In the genomic region with DNA sequence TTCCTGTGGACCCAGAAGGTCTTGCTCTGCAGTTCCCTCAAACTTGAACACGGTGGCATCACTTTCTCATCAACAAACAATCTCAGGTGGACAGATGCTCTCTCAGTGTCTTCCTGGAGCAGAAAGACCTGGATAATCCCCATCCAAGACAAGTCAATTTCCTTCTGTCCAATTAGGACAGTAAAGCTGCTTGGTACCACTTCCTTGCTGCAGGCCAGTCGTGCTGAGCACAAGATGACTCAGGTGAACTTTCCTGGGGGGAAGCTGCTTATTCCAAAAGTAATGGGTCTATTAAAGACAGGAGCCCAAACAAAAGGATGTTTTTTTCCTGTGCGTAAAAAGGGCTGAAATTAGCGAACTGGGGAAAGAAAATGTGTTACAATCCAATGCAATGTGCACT, we compare ENCODE assay signal across 17 cellular contexts.
A peak's percentile ranks its signal among the peaks of the same experiment; 100 is the strongest.
DNase-seq lines count a peak whose midpoint lies in the region; ATAC-seq and TF ChIP-seq lines count a peak whose summit lies in the region.
"Had no signal": no experiment of that assay in that cellular context is flagged by ENCODE, and none has a peak within 500 bp of the region (broad histone marks: within the 10 kb centered on the region; RNA-seq: fewer than 3 reads in every experiment).

No MANE protein-coding gene starts in this region.

- no peaks in the 10 kb centered on the region for H3K27me3 Mint-ChIP-seq in activated T-cell treated with anti-CD3 and anti-CD28 coated beads, Interleukin-2, amount 50 U/mL, for 24 hours
- no peaks in the 10 kb centered on the region for H3K27me3 Mint-ChIP-seq in CD8-positive, alpha-beta T cell (ENCODE audit: low read depth)
- H3K27me3 Mint-ChIP-seq in activated naive CD8-positive, alpha-beta T cell = no peaks in the 10 kb centered on the region
- H3K27me3 Mint-ChIP-seq in naive B cell (no peaks in the 10 kb centered on the region), natural killer cell (ENCODE audit: low read depth in 2 of 2) (no peaks in the 10 kb centered on the region)
- H3K27me3 Mint-ChIP-seq in activated CD4-positive, alpha-beta memory T cell treated with anti-CD3 and anti-CD28 coated beads, Interleukin-2, amount 10 ng/mL, durations not matched to agents 7 days and 5 days = no peaks in the 10 kb centered on the region

- TF ChIP-seq CTCF in CD8-positive, alpha-beta T cell (IDR thresholded peaks at IDR 0.05) = no peak
- no peak for TF ChIP-seq CTCF in natural killer cell (IDR thresholded peaks at IDR 0.05)
- TF ChIP-seq CTCF in stomach (IDR thresholded peaks at IDR 0.05) = no peak

- ATAC-seq in CD8-positive, alpha-beta T cell = no peak
- ATAC-seq in naive B cell (ENCODE audit: low read depth in 2 of 2) = no peak
- ATAC-seq in natural killer cell = no peak

- TF ChIP-seq POLR2A in stomach (IDR thresholded peaks at IDR 0.05) = no peak

- H3K27ac ChIP-seq in CD8-positive, alpha-beta T cell (ENCODE audit: low read depth, low read length) = peak overlapping the region; percentile 58
- peak overlapping the region in 1 of 5 donors; percentile 43 for H3K27ac ChIP-seq in stomach
- H3K27ac ChIP-seq: BLaER1, RWPE1 had no signal

- no peak for TF ChIP-seq EP300 in stomach (IDR thresholded peaks at IDR 0.05)

- no peaks in the 10 kb centered on the region for H3K36me3 ChIP-seq in CD8-positive, alpha-beta T cell (ENCODE audit: insufficient read depth, low read length)
- peaks cover 0 to 4% (median 0%) of the 10 kb centered on the region in 4 donors for H3K36me3 ChIP-seq in stomach
- H3K36me3 ChIP-seq: BLaER1 had no signal

- POLR2A ChIA-PET in CD8-positive, alpha-beta T cell (lab: Charles Lee) = interaction anchor here (1.2 to 5.8 kb wide), 4 partner anchors 9 to 41 kb away, joined by 3 to 64 read pairs (median 4); no protein-coding TSS in a partner anchor
- POLR2A ChIA-PET in activated CD4-positive, alpha-beta memory T cell treated with anti-CD3 and anti-CD28 coated beads, Interleukin-2, amount 10 ng/mL, durations not matched to agents 7 days and 5 days (lab: Charles Lee) = interaction anchor here (7.8 kb wide), 1 partner anchor 13 kb away, joined by 58 read pairs; no protein-coding TSS in a partner anchor

- DNase-seq in activated T-cell treated with anti-CD3 and anti-CD28 coated beads, Interleukin-2, amount 50 U/mL, for 24 hours = no peak
- DNase-seq in activated T-cell treated with anti-CD3 and anti-CD28 coated beads, Interleukin-2, amount 50 U/mL, for 1 hour = no peak
- DNase-seq in CD8-positive, alpha-beta T cell = no peak
- no peak for DNase-seq in naive B cell
- no peak for DNase-seq in natural killer cell
- DNase-seq in stomach = no peak
- no peak for DNase-seq in activated CD4-positive, alpha-beta memory T cell treated with anti-CD3 and anti-CD28 coated beads, Interleukin-2, amount 10 ng/mL, durations not matched to agents 7 days and 5 days
- DNase-seq: EL; KBM-7; NCI-H1417 treated with DMSO at 0.1 percent for 48 hours; NCI-H1930; NCI-H2171; NCI-H446 treated with DMSO at 0.1 percent for 48 hours; NK-92 treated with Interleukin-12 subunit alpha and Interleukin-12 subunit beta, amount 100 ng/mL, for 24 hours had no signal

- H3K4me1 Mint-ChIP-seq in activated T-cell treated with anti-CD3 and anti-CD28 coated beads, Interleukin-2, amount 50 U/mL, for 24 hours (ENCODE audit: low read depth) = peaks cover 93% of the 10 kb centered on the region
- peaks cover 91% of the 10 kb centered on the region for H3K4me1 Mint-ChIP-seq in CD8-positive, alpha-beta T cell (ENCODE audit: low read depth)
- H3K4me1 Mint-ChIP-seq in activated naive CD8-positive, alpha-beta T cell (ENCODE audit: low read depth) = peaks cover 93% of the 10 kb centered on the region
- peaks cover 67 to 82% (median 71%) of the 10 kb centered on the region in 3 donors for H3K4me1 Mint-ChIP-seq in naive B cell
- H3K4me1 Mint-ChIP-seq in natural killer cell = peaks cover 55 to 66% of the 10 kb centered on the region in 2 donors
- H3K4me1 Mint-ChIP-seq in activated CD4-positive, alpha-beta memory T cell treated with anti-CD3 and anti-CD28 coated beads, Interleukin-2, amount 10 ng/mL, durations not matched to agents 7 days and 5 days = peaks cover 44% of the 10 kb centered on the region

- no peaks in the 10 kb centered on the region for H3K9me3 Mint-ChIP-seq in activated T-cell treated with anti-CD3 and anti-CD28 coated beads, Interleukin-2, amount 50 U/mL, for 24 hours
- H3K9me3 Mint-ChIP-seq in CD8-positive, alpha-beta T cell = no peaks in the 10 kb centered on the region
- no peaks in the 10 kb centered on the region for H3K9me3 Mint-ChIP-seq in activated naive CD8-positive, alpha-beta T cell (ENCODE audit: low read depth)
- H3K9me3 Mint-ChIP-seq in naive B cell (no peaks in the 10 kb centered on the region), natural killer cell (no peaks in the 10 kb centered on the region)
- peaks cover 3% of the 10 kb centered on the region for H3K9me3 Mint-ChIP-seq in activated CD4-positive, alpha-beta memory T cell treated with anti-CD3 and anti-CD28 coated beads, Interleukin-2, amount 10 ng/mL, durations not matched to agents 7 days and 5 days

- peak overlapping the region; percentile 91 for H3K27ac Mint-ChIP-seq in activated T-cell treated with anti-CD3 and anti-CD28 coated beads, Interleukin-2, amount 50 U/mL, for 24 hours
- H3K27ac Mint-ChIP-seq in CD8-positive, alpha-beta T cell = peak overlapping the region; percentile 97
- H3K27ac Mint-ChIP-seq in activated naive CD8-positive, alpha-beta T cell = peak overlapping the region; percentile 96
- H3K27ac Mint-ChIP-seq in naive B cell (peak overlapping the region in 4 of 6 donors; percentile 19 to 82 (median 58)), natural killer cell (peak overlapping the region in 1 of 2 donors; percentile 13)
- H3K27ac Mint-ChIP-seq in activated CD4-positive, alpha-beta memory T cell treated with anti-CD3 and anti-CD28 coated beads, Interleukin-2, amount 10 ng/mL, durations not matched to agents 7 days and 5 days = no peak overlapping the region

- no peaks in the 10 kb centered on the region for H3K9me3 ChIP-seq in CD8-positive, alpha-beta T cell (ENCODE audit: low read length)
- no peaks in the 10 kb centered on the region for H3K9me3 ChIP-seq in stomach
- H3K9me3 ChIP-seq: BLaER1 had no signal

- H3K27me3 ChIP-seq in CD8-positive, alpha-beta T cell (ENCODE audit: insufficient read depth, low read length) = no peaks in the 10 kb centered on the region
- H3K27me3 ChIP-seq in stomach = no peaks in the 10 kb centered on the region
- H3K27me3 ChIP-seq: BLaER1 had no signal

- H3K36me3 Mint-ChIP-seq in activated T-cell treated with anti-CD3 and anti-CD28 coated beads, Interleukin-2, amount 50 U/mL, for 24 hours (ENCODE audit: low read depth) = peaks cover 24% of the 10 kb centered on the region
- peaks cover 47% of the 10 kb centered on the region for H3K36me3 Mint-ChIP-seq in CD8-positive, alpha-beta T cell
- peaks cover 15% of the 10 kb centered on the region for H3K36me3 Mint-ChIP-seq in activated naive CD8-positive, alpha-beta T cell
- H3K36me3 Mint-ChIP-seq in naive B cell (peaks cover 11 to 22% of the 10 kb centered on the region in 2 donors), natural killer cell (no peaks in the 10 kb centered on the region)
- H3K36me3 Mint-ChIP-seq in activated CD4-positive, alpha-beta memory T cell treated with anti-CD3 and anti-CD28 coated beads, Interleukin-2, amount 10 ng/mL, durations not matched to agents 7 days and 5 days (ENCODE audit: low read depth) = peaks cover 28% of the 10 kb centered on the region

- CTCF ChIA-PET in CD8-positive, alpha-beta T cell (lab: Charles Lee) = interaction anchor here (1.2 to 9.7 kb wide), 3 partner anchors 11 to 40 kb away, joined by 3 to 76 read pairs (median 3); no protein-coding TSS in a partner anchor
- CTCF ChIA-PET in activated CD4-positive, alpha-beta memory T cell treated with anti-CD3 and anti-CD28 coated beads, Interleukin-2, amount 10 ng/mL, durations not matched to agents 7 days and 5 days (lab: Charles Lee) = no interaction called here

- peaks cover 89% of the 10 kb centered on the region for H3K4me1 ChIP-seq in CD8-positive, alpha-beta T cell (ENCODE audit: insufficient read depth, low read length)
- peaks cover 31 to 61% (median 45%) of the 10 kb centered on the region in 4 donors for H3K4me1 ChIP-seq in stomach

- WGBS in stomach, 5 donors = 77 to 92% (median 86%) methylated on average over 4 of the region's 4 CpGs

- H3K4me3 Mint-ChIP-seq in activated T-cell treated with anti-CD3 and anti-CD28 coated beads, Interleukin-2, amount 50 U/mL, for 24 hours = no peak overlapping the region
- H3K4me3 Mint-ChIP-seq in CD8-positive, alpha-beta T cell = peak overlapping the region; percentile 77
- peak overlapping the region; percentile 64 for H3K4me3 Mint-ChIP-seq in activated naive CD8-positive, alpha-beta T cell
- peak overlapping the region in 1 of 8 donors; percentile 44 for H3K4me3 Mint-ChIP-seq in naive B cell
- no peak overlapping the region for H3K4me3 Mint-ChIP-seq in natural killer cell
- H3K4me3 Mint-ChIP-seq in activated CD4-positive, alpha-beta memory T cell treated with anti-CD3 and anti-CD28 coated beads, Interleukin-2, amount 10 ng/mL, durations not matched to agents 7 days and 5 days = no peak overlapping the region

- no peak overlapping the region for H3K4me3 ChIP-seq in CD8-positive, alpha-beta T cell (ENCODE audit: low read depth, low read length)
- H3K4me3 ChIP-seq in stomach = no peak overlapping the region
- H3K4me3 ChIP-seq: BLaER1 had no signal

- intact Hi-C loops in CD8-positive, alpha-beta T cell (cut with DNase I, micrococcal nuclease) = loop anchor here in 1 of 2 experiments (5.0 kb wide), 1 partner anchor 35 kb away; no protein-coding TSS in a partner anchor
- intact Hi-C loops in natural killer cell (cut with micrococcal nuclease) (no loop called here), stomach (cut with DNase I; ENCODE audit: low total_unique reads) (no loop called here)

Comparison
In these comparisons a context has a peak if more than half of its experiments do, and no peak if none do; other contexts are left out.
1. H3K4me3 Mint-ChIP-seq: peak in CD8-positive, alpha-beta T cell (single experiment) and activated naive CD8-positive, alpha-beta T cell (single experiment); none in activated T-cell treated with anti-CD3 and anti-CD28 coated beads, Interleukin-2, amount 50 U/mL, for 24 hours (single experiment), natural killer cell (single experiment) and activated CD4-positive, alpha-beta memory T cell treated with anti-CD3 and anti-CD28 coated beads, Interleukin-2, amount 10 ng/mL, durations not matched to agents 7 days and 5 days (single experiment).